ENCODE assay signal across 1 cellular context in genomic region chr5:142833517-142834446, GRCh38.
A peak's percentile ranks its signal among the peaks of the same experiment; 100 is the strongest.
TF ChIP-seq lines count a peak whose summit lies in the region.

No MANE protein-coding gene starts in this region.

TF ChIP-seq in HepG2, 621 proteins besides CTCF, POLR2A, EP300 and RAD21 (continued from another document and continues in another):
- TF ChIP-seq ARID3A (IDR thresholded peaks at IDR 0.05; ENCODE audit: low read depth, low read length): 0 out of 2 replicates have a peak, but pooled peaks have one; percentile 22
- no peak for TF ChIP-seq ZNF552 (CRISPR knock-in tag; IDR thresholded peaks at IDR 0.05; ENCODE audit: borderline replicate concordance)
- peak; percentile 95 for TF ChIP-seq PAXIP1 (CRISPR knock-in tag; conservative IDR thresholded peaks at IDR 0.05)
- TF ChIP-seq ZNF121 (CRISPR knock-in tag; IDR thresholded peaks at IDR 0.05): no peak
- peak; percentile 99 for TF ChIP-seq ZBTB20 (CRISPR knock-in tag; IDR thresholded peaks at IDR 0.05; ENCODE audit: borderline replicate concordance, low read depth)
- TF ChIP-seq ZNF124 (CRISPR knock-in tag; IDR thresholded peaks at IDR 0.05): no peak
- no peak for TF ChIP-seq SCMH1 (CRISPR knock-in tag; IDR thresholded peaks at IDR 0.05; ENCODE audit: borderline replicate concordance)
- TF ChIP-seq ZNF629 (CRISPR knock-in tag; conservative IDR thresholded peaks at IDR 0.05): peak; percentile 37; the same call in 1 of the 2 replicates
- no peak for TF ChIP-seq ZNF790 (CRISPR knock-in tag; IDR thresholded peaks at IDR 0.05; ENCODE audit: borderline replicate concordance)
- no peak for TF ChIP-seq KAT8 (CRISPR knock-in tag; IDR thresholded peaks at IDR 0.05)
- TF ChIP-seq ZSCAN29 (CRISPR knock-in tag; conservative IDR thresholded peaks at IDR 0.05): no peak
- TF ChIP-seq ELF1 (CRISPR knock-in tag; IDR thresholded peaks at IDR 0.05): no peak
- peak; percentile 79; the same call in 1 of the 2 replicates for TF ChIP-seq CREM (IDR thresholded peaks at IDR 0.05)
- TF ChIP-seq CREM (CRISPR knock-in tag; IDR thresholded peaks at IDR 0.05): no peak
- TF ChIP-seq EHMT2 (IDR thresholded peaks at IDR 0.05; ENCODE audit: borderline replicate concordance, low read depth, low read length): no peak
- TF ChIP-seq ZNF777 (CRISPR knock-in tag; IDR thresholded peaks at IDR 0.05): no peak
- TF ChIP-seq ZMYM3 (CRISPR knock-in tag; IDR thresholded peaks at IDR 0.05): peak; percentile 47; the same call in 1 of the 2 replicates
- TF ChIP-seq TBL1XR1 (IDR thresholded peaks at IDR 0.05; ENCODE audit: borderline replicate concordance, low read length, partially characterized antibody): peak; percentile 17
- no peak for TF ChIP-seq ZNF329 (CRISPR knock-in tag; IDR thresholded peaks at IDR 0.05; ENCODE audit: low read depth)
- peak; percentile 69 for TF ChIP-seq FOXO1 (CRISPR knock-in tag; IDR thresholded peaks at IDR 0.05)
- peak; percentile 92; the same call in 1 of the 2 replicates for TF ChIP-seq RXRA (CRISPR knock-in tag; IDR thresholded peaks at IDR 0.05)
- TF ChIP-seq ARNT2 (CRISPR knock-in tag; IDR thresholded peaks at IDR 0.05; ENCODE audit: low read depth): peak; percentile 43; the same call in 1 of the 2 replicates
- TF ChIP-seq SKIL (CRISPR knock-in tag; IDR thresholded peaks at IDR 0.05; ENCODE audit: borderline replicate concordance): peak; percentile 55; the same call in 1 of the 2 replicates
- no peak for TF ChIP-seq ZNF407 (CRISPR knock-in tag; IDR thresholded peaks at IDR 0.05; ENCODE audit: not compliant biosample characterization)
- TF ChIP-seq JDP2 (CRISPR knock-in tag; IDR thresholded peaks at IDR 0.05; ENCODE audit: borderline replicate concordance): no peak
- 0 out of 2 replicates have a peak, but pooled peaks have one; percentile 27 for TF ChIP-seq AKAP8 (CRISPR knock-in tag; IDR thresholded peaks at IDR 0.05)
- TF ChIP-seq CREB1 (IDR thresholded peaks at IDR 0.05): no peak
- peak; percentile 58 for TF ChIP-seq CREB1 (CRISPR knock-in tag; IDR thresholded peaks at IDR 0.05)
- no peak for TF ChIP-seq NCOA5 (CRISPR knock-in tag; IDR thresholded peaks at IDR 0.05)
- no peak for TF ChIP-seq ZC3H4 (CRISPR knock-in tag; IDR thresholded peaks at IDR 0.05; ENCODE audit: borderline replicate concordance)
- TF ChIP-seq ZBTB46 (CRISPR knock-in tag; IDR thresholded peaks at IDR 0.05; ENCODE audit: borderline replicate concordance): no peak
- TF ChIP-seq MEF2D (CRISPR knock-in tag; IDR thresholded peaks at IDR 0.05): no peak
- TF ChIP-seq MAFG (CRISPR knock-in tag; IDR thresholded peaks at IDR 0.05): no peak
- no peak for TF ChIP-seq HCFC1 (IDR thresholded peaks at IDR 0.05; ENCODE audit: low read depth, low read length)
- peak; percentile 35; the same call in 1 of the 2 replicates for TF ChIP-seq SMAD3 (CRISPR knock-in tag; IDR thresholded peaks at IDR 0.05)
- peak; percentile 69; the same call in 1 of the 2 replicates for TF ChIP-seq HOMEZ (CRISPR knock-in tag; IDR thresholded peaks at IDR 0.05; ENCODE audit: low read depth)
